ENCODE assay signal across 31 cellular contexts in genomic region chr22:22488736-22489135, GRCh38. TPM values are rescaled to one million over a fixed set of nuclear protein-coding genes. Genes with fewer than 3 reads are reported as not detected.
"Had no signal": no experiment of that assay in that cellular context is flagged by ENCODE, and none has a peak within 500 bp of the region (broad histone marks: within the 10 kb centered on the region; RNA-seq: fewer than 3 reads in every experiment).

No MANE protein-coding gene starts in this region.

- H3K9me3 ChIP-seq: esophagus muscularis mucosa, gastroesophageal sphincter, heart left ventricle, left ventricle myocardium inferior, lower lobe of right lung, mucosa of descending colon, prostate gland, right atrium auricular region, thoracic aorta, tibial nerve, upper lobe of left lung had no signal

- H3K27me3 ChIP-seq: esophagus muscularis mucosa, foreskin keratinocyte, gastroesophageal sphincter, heart left ventricle, hepatocyte, neural progenitor cell, right atrium auricular region, tibial nerve, upper lobe of left lung had no signal

- H3K4me1 Mint-ChIP-seq: naive thymus-derived CD4-positive, alpha-beta T cell; neural progenitor cell; stimulated activated naive B cell treated with anti-CD40 and anti-IgM and Interleukin-4, amounts not matched to agents 10 μg/mL and 1 μg/mL and 100 μg/mL, for 72 hours had no signal

- DNase-seq: dermis blood vessel endothelial cell; effector memory CD4-positive, alpha-beta T cell; foreskin keratinocyte; heart left ventricle; left cardiac atrium; left ventricle myocardium inferior; lower lobe of right lung; mucosa of descending colon; naive thymus-derived CD4-positive, alpha-beta T cell; stimulated activated CD4-positive, alpha-beta T cell treated with anti-CD3 and anti-CD28 coated beads, Interleukin-2, amount 100 ng/mL, for 24 hours; stimulated activated CD4-positive, alpha-beta T cell treated with anti-CD3 and anti-CD28 coated beads, Interleukin-4, amount 100 ng/mL, for 24 hours; stimulated activated naive B cell treated with anti-CD40 and anti-IgM and Interleukin-4, amounts not matched to agents 10 μg/mL and 1 μg/mL and 100 μg/mL, for 72 hours; upper lobe of left lung had no signal

- H3K27ac ChIP-seq: coronary artery, esophagus muscularis mucosa, foreskin keratinocyte, gastroesophageal sphincter, heart left ventricle, hepatocyte, left ventricle myocardium inferior, lower lobe of right lung, neural progenitor cell, prostate gland, right atrium auricular region, thoracic aorta, tibial nerve, upper lobe of left lung had no signal

- H3K27ac Mint-ChIP-seq: mesothelial cell of epicardium; neural progenitor cell; stimulated activated naive B cell treated with anti-CD40 and anti-IgM and Interleukin-4, amounts not matched to agents 10 μg/mL and 1 μg/mL and 100 μg/mL, for 72 hours had no signal

- H3K4me1 ChIP-seq: esophagus muscularis mucosa, foreskin keratinocyte, gastroesophageal sphincter, lower lobe of right lung, neural progenitor cell, prostate gland, right atrium auricular region, tibial nerve, upper lobe of left lung had no signal

- H3K9me3 Mint-ChIP-seq: mesothelial cell of epicardium; naive thymus-derived CD4-positive, alpha-beta T cell; nephron; neural progenitor cell; stimulated activated naive B cell treated with anti-CD40 and anti-IgM and Interleukin-4, amounts not matched to agents 10 μg/mL and 1 μg/mL and 100 μg/mL, for 72 hours; stimulated activated naive CD8-positive, alpha-beta T cell treated with anti-CD3 and anti-CD28 coated beads, Interleukin-15, Interleukin-2, amounts not matched to agents 100 ng/mL and 50 ng/mL, for 24 hours had no signal

- H3K4me3 Mint-ChIP-seq: mesothelial cell of epicardium; naive thymus-derived CD4-positive, alpha-beta T cell; nephron; neural progenitor cell; stimulated activated naive B cell treated with anti-CD40 and anti-IgM and Interleukin-4, amounts not matched to agents 10 μg/mL and 1 μg/mL and 100 μg/mL, for 72 hours; stimulated activated naive CD8-positive, alpha-beta T cell treated with anti-CD3 and anti-CD28 coated beads, Interleukin-15, Interleukin-2, amounts not matched to agents 100 ng/mL and 50 ng/mL, for 24 hours had no signal

- H3K36me3 ChIP-seq: gastroesophageal sphincter, heart left ventricle, left ventricle myocardium inferior, lower lobe of right lung, prostate gland, right atrium auricular region, thoracic aorta, tibial nerve, upper lobe of left lung had no signal

- ATAC-seq: foreskin keratinocyte; gastroesophageal sphincter; heart left ventricle; left cardiac atrium; lower lobe of right lung; mucosa of descending colon; naive thymus-derived CD4-positive, alpha-beta T cell; sciatic nerve; stimulated activated naive B cell treated with anti-CD40 and anti-IgM and Interleukin-4, amounts not matched to agents 10 μg/mL and 1 μg/mL and 100 μg/mL, for 72 hours had no signal

- H3K27me3 Mint-ChIP-seq: naive thymus-derived CD4-positive, alpha-beta T cell; stimulated activated naive B cell treated with anti-CD40 and anti-IgM and Interleukin-4, amounts not matched to agents 10 μg/mL and 1 μg/mL and 100 μg/mL, for 72 hours; stimulated activated naive CD8-positive, alpha-beta T cell treated with anti-CD3 and anti-CD28 coated beads, Interleukin-15, Interleukin-2, amounts not matched to agents 100 ng/mL and 50 ng/mL, for 24 hours had no signal

- H3K4me3 ChIP-seq: coronary artery, esophagus muscularis mucosa, gastroesophageal sphincter, heart left ventricle, hepatocyte, left ventricle myocardium inferior, lower lobe of right lung, mucosa of descending colon, neural progenitor cell, prostate gland, right atrium auricular region, thoracic aorta, tibial nerve, upper lobe of left lung had no signal

RNA-seq across cellular contexts. Expression of gene ZNF280B, which starts 19.8 kb away (rescaled TPM):
- total RNA-seq: thoracic aorta had no signal

RNA-seq across cellular contexts. Expression of gene ZNF280A, which starts 31.3 kb away (rescaled TPM):
- total RNA-seq: dermis blood vessel endothelial cell; epithelial cell of proximal tubule; esophagus muscularis mucosa; fibroblast of lung; foreskin keratinocyte; gastroesophageal sphincter; heart left ventricle; kidney epithelial cell; left cardiac atrium; left ventricle myocardium inferior; lower lobe of right lung; mucosa of descending colon; naive thymus-derived CD4-positive, alpha-beta T cell; osteoblast; prostate gland; right atrium auricular region; sciatic nerve; skeletal muscle tissue; thoracic aorta; upper lobe of left lung had no signal
